In the genomic region with DNA sequence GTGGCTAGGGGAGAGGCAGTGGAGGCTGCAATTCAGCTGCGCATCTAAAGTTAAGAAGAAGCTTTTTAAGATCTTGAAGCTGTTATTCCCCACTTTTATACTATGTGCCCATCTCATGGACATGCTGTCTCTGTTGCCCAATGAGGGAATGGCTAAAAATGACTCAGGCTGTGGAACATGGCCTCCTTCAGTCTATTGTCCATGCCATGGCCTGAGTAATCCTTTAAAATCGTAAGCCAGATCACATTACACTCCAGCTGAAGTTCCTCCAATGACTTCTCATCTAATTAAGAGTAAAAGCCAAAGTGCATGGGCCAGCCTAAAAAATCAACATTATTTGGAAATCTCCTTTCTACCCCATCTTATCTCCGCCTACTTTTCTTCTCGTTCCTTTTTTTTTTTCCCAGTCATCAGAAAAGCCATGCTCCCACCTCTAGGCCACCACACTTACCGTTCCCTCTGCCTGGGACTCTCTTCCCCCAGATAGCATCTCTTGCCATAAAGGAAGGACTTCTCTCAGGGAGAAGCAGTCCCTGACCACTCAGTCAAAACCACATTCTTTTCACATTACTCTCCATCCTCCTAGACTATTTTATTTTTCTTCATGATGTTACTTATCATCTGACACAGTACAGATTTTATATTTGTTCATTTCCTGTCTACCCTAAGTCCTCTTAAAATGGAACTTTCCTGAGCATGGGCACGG, we compare ENCODE assay signal across 11 cellular contexts.
DNase-seq lines count a peak whose midpoint lies in the region; ATAC-seq and TF ChIP-seq lines count a peak whose summit lies in the region.
"Had no signal": no experiment of that assay in that cellular context is flagged by ENCODE, and none has a peak within 500 bp of the region (broad histone marks: within the 10 kb centered on the region; RNA-seq: fewer than 3 reads in every experiment).

No MANE protein-coding gene starts in this region.

- peaks cover 0 to 32% of the 10 kb centered on the region in 2 experiments; a peak in 2 of 4 replicates for H3K79me1 ChIP-seq in IMR-90 (ENCODE audit: low read depth in 1 of 2, low read length in 2 of 2)

- H3K9me3 ChIP-seq in AG04450 (ENCODE audit: control insufficient read depth, insufficient read depth, low read length) = no peaks in the 10 kb centered on the region
- no peaks in the 10 kb centered on the region for H3K9me3 ChIP-seq in IMR-90 (ENCODE audit: control insufficient read depth, insufficient read depth, low read length)
- no peaks in the 10 kb centered on the region for H3K9me3 ChIP-seq in lung (ENCODE audit: control insufficient read depth in 2 of 2, insufficient read depth in 1 of 2, low read length in 1 of 2)
- H3K9me3 ChIP-seq in CD4-positive, alpha-beta T cell (ENCODE audit: control insufficient read depth, low read length) = no peaks in the 10 kb centered on the region
- H3K9me3 ChIP-seq: BLaER1 treated with 17β-estradiol and CSF1 and Interleukin-3, amounts not matched to agents 10 nM and 100 nM had no signal

- peak overlapping the region; percentile 61 for H3K4me2 ChIP-seq in IMR-90 (ENCODE audit: low read depth, low read length)

- no peak for TF ChIP-seq RAD21 in IMR-90 (IDR thresholded peaks at IDR 0.05; ENCODE audit: low read length)

- BruUV-seq in IMR-90 (replicated peaks; lab: Mats Ljungman, UMichigan) = no TSS peak

- H3K27ac ChIP-seq in AG04450 (ENCODE audit: low read depth, low read length) (peak overlapping the region; percentile 95), IMR-90 (ENCODE audit: insufficient read depth, low read length) (peak overlapping the region; percentile 95), lung (ENCODE audit: low read depth in 1 of 2, low read length in 1 of 2) (no peak overlapping the region)
- no peak overlapping the region for H3K27ac ChIP-seq in CD4-positive, alpha-beta T cell (ENCODE audit: low read depth, low read length)
- H3K27ac ChIP-seq: BLaER1 treated with 17β-estradiol and CSF1 and Interleukin-3, amounts not matched to agents 10 nM and 100 nM had no signal

- ATAC-seq in IMR-90 (ENCODE audit: low read depth) = peak; percentile 90
- peak; percentile 43 for ATAC-seq in lung (ENCODE audit: insufficient read depth, low FRiP score)
- no peak for ATAC-seq in CD4-positive, alpha-beta T cell (ENCODE audit: poor library complexity)

- H2BK15ac ChIP-seq in IMR-90 (ENCODE audit: low read depth, low read length) = peak overlapping the region; percentile 99

- dilution Hi-C loops in IMR-90 (cut with HindIII; ENCODE audit: low sequenced_read_pairs, unreplicated experiment) = no loop called here

- peak overlapping the region; percentile 98 for H3K14ac ChIP-seq in IMR-90 (replicated peaks; ENCODE audit: low read depth, low read length)

- H3K4me1 ChIP-seq in IMR-90 (ENCODE audit: control insufficient read depth, insufficient read depth, low read length) (peaks cover 9% of the 10 kb centered on the region), lung (ENCODE audit: control insufficient read depth in 2 of 2, insufficient read depth in 2 of 2, low read length in 2 of 2) (no peaks in the 10 kb centered on the region)

- H3K23ac ChIP-seq in IMR-90 (ENCODE audit: low read depth, low read length) = peak overlapping the region; percentile 87

- H2AFZ ChIP-seq in IMR-90 (replicated peaks; ENCODE audit: low read length, poor library complexity) = peak overlapping the region; percentile 82

- peak overlapping the region; percentile 88 for H3K56ac ChIP-seq in IMR-90 (ENCODE audit: extremely low read depth, insufficient read depth, low read length)

- H3K9me3 Mint-ChIP-seq in CD4-positive, alpha-beta T cell = no peaks in the 10 kb centered on the region

- peak overlapping the region; percentile 98 for H2AK5ac ChIP-seq in IMR-90 (ENCODE audit: low read depth, low read length)

- in situ Hi-C loops in IMR-90 (cut with MboI; ENCODE audit: low sequenced_read_pairs) = no loop called here

- no peak overlapping the region for H3K4me3 Mint-ChIP-seq in CD4-positive, alpha-beta T cell

- intact Hi-C loops in IMR-90 (cut with micrococcal nuclease) = loop anchor here (1.0 kb wide), 1 partner anchor 85 kb away; no protein-coding TSS in a partner anchor
- intact Hi-C loops in CD4-positive, alpha-beta T cell (cut with DNase I, micrococcal nuclease) = no loop called here

- WGBS in IMR-90 (ENCODE audit: extremely low coverage in 2 of 2, insufficient read length in 1 of 2), 2 experiments = 7% methylated on average over 3 of the region's 6 CpGs; no CpG with 5 or more reads in 1 of the 2 experiments
- 71 to 81% methylated on average over 6 of the region's 6 CpGs for WGBS in lung, 2 donors

- POLR2A ChIA-PET in AG04450 (lab: Yijun Ruan, JAX) = interaction anchor here (0.6 to 1.0 kb wide), 5 partner anchors 10 to 86 kb away, joined by 3 to 5 read pairs (median 3); no protein-coding TSS in a partner anchor
- POLR2A ChIA-PET in IMR-90 (lab: Charles Lee; ENCODE audit: unreplicated experiment) = interaction anchor here (0.7 kb wide), 1 partner anchor 1274 kb away, joined by 4 read pairs; no protein-coding TSS in a partner anchor
- POLR2A ChIA-PET in CD4-positive, alpha-beta T cell (lab: Charles Lee) = no interaction called here

- peak overlapping the region; percentile 98 for H2BK5ac ChIP-seq in IMR-90 (ENCODE audit: low read depth, low read length, poor library complexity, severe bottlenecking)

- H3K4me3 ChIP-seq in AG04450 (ENCODE audit: low read depth, low read length) = no peak overlapping the region
- no peak overlapping the region for H3K4me3 ChIP-seq in IMR-90 (ENCODE audit: insufficient read depth, low read depth, low read length)
- no peak overlapping the region for H3K4me3 ChIP-seq in lung
- H3K4me3 ChIP-seq: BLaER1 treated with 17β-estradiol and CSF1 and Interleukin-3, amounts not matched to agents 10 nM and 100 nM had no signal

- no peaks in the 10 kb centered on the region for H3K27me3 ChIP-seq in AG04450 (ENCODE audit: control insufficient read depth, insufficient read depth, low read length)
- H3K27me3 ChIP-seq in IMR-90 (ENCODE audit: control insufficient read depth, insufficient read depth, low read length) = no peaks in the 10 kb centered on the region
- no peaks in the 10 kb centered on the region for H3K27me3 ChIP-seq in lung (ENCODE audit: control insufficient read depth, insufficient read depth)
- H3K27me3 ChIP-seq in CD4-positive, alpha-beta T cell (ENCODE audit: control insufficient read depth, insufficient read depth, low read length) = no peaks in the 10 kb centered on the region
- H3K27me3 ChIP-seq: BLaER1 treated with 17β-estradiol and CSF1 and Interleukin-3, amounts not matched to agents 10 nM and 100 nM had no signal

- peak overlapping the region; percentile 93 for H4K5ac ChIP-seq in IMR-90 (ENCODE audit: low read depth, low read length)

- H3K4me1 Mint-ChIP-seq in CD4-positive, alpha-beta T cell (ENCODE audit: low read depth) = peaks cover 7% of the 10 kb centered on the region

- no peaks in the 10 kb centered on the region for H3K36me3 Mint-ChIP-seq in CD4-positive, alpha-beta T cell (ENCODE audit: low read depth)

- TF ChIP-seq POLR2A in IMR-90 (IDR thresholded peaks at IDR 0.05; ENCODE audit: low read depth, low read length) = 0 out of 2 replicates have a peak, but pooled peaks have one; percentile 32

- H3K9ac ChIP-seq in IMR-90 (ENCODE audit: low read depth, low read length) = peak overlapping the region; percentile 22
- H3K9ac ChIP-seq: BLaER1 treated with 17β-estradiol and CSF1 and Interleukin-3, amounts not matched to agents 10 nM and 100 nM had no signal

- no peaks in the 10 kb centered on the region for H4K20me1 ChIP-seq in IMR-90 (ENCODE audit: insufficient read depth, low read length)
- H4K20me1 ChIP-seq: BLaER1 treated with 17β-estradiol and CSF1 and Interleukin-3, amounts not matched to agents 10 nM and 100 nM had no signal

- DNase-seq in AG04450 (ENCODE audit: low read depth, low spot score) = peak; percentile 86
- peak; percentile 96 for DNase-seq in IMR-90
- DNase-seq in dermis blood vessel endothelial cell = peak; percentile 52
- DNase-seq in lung (ENCODE audit: low spot score) = no peak
- DNase-seq in middle frontal gyrus (ENCODE audit: extremely low spot score, low spot score) = no peak
- no peak for DNase-seq in DMS 273 treated with DMSO at 0.1 percent for 48 hours (lab: John Stamatoyannopoulos, UW)
- no peak for DNase-seq in CD4-positive, alpha-beta T cell
- DNase-seq in NCI-H1417 (lab: John Stamatoyannopoulos, UW) = no peak
- DNase-seq: islet precursor cell, Kasumi-1 had no signal

- no peak overlapping the region for H3K27ac Mint-ChIP-seq in CD4-positive, alpha-beta T cell

- peak overlapping the region; percentile 94 for H3K18ac ChIP-seq in IMR-90 (ENCODE audit: low read depth, low read length)

- peak overlapping the region; percentile 98 for H3K4ac ChIP-seq in IMR-90 (ENCODE audit: low read depth, low read length)

- CTCF ChIA-PET in AG04450 (lab: Charles Lee) = interaction anchor here (0.6 kb wide), 1 partner anchor 460 kb away, joined by 10 read pairs; no protein-coding TSS in a partner anchor
- CTCF ChIA-PET in IMR-90 (lab: Yijun Ruan, JAX) = interaction anchor here (0.6 to 0.7 kb wide), 2 partner anchors 10 kb away, joined by 3 to 5 read pairs; no protein-coding TSS in a partner anchor
- CTCF ChIA-PET in CD4-positive, alpha-beta T cell (lab: Charles Lee) = no interaction called here

- H3K27me3 Mint-ChIP-seq in CD4-positive, alpha-beta T cell = no peaks in the 10 kb centered on the region

- H2BK20ac ChIP-seq in IMR-90 (ENCODE audit: low read depth, low read length) = peak overlapping the region; percentile 98

- peak overlapping the region; percentile 96 for H4K91ac ChIP-seq in IMR-90 (ENCODE audit: insufficient read depth, low read depth, low read length)

- peak overlapping the region; percentile 88 to 98 for H4K8ac ChIP-seq in IMR-90 (ENCODE audit: low read depth in 2 of 2, low read length in 2 of 2)

- peak overlapping the region; percentile 92 for H2AK9ac ChIP-seq in IMR-90 (replicated peaks; ENCODE audit: low read depth, low read length, poor library complexity)

- H2BK120ac ChIP-seq in IMR-90 (ENCODE audit: low read depth, low read length) = peak overlapping the region; percentile 98

- TF ChIP-seq CTCF in AG04450 (IDR thresholded peaks at IDR 0.05; ENCODE audit: low read depth, low read length) = no peak
- no peak for TF ChIP-seq CTCF in IMR-90 (conservative IDR thresholded peaks at IDR 0.05; ENCODE audit: low read depth, low read length)
- no peak for TF ChIP-seq CTCF in lung (IDR thresholded peaks at IDR 0.05; ENCODE audit: control extremely low read depth, extremely low read depth)
- TF ChIP-seq CTCF in CD4-positive, alpha-beta T cell (IDR thresholded peaks at IDR 0.05) = no peak

- H3K36me3 ChIP-seq in IMR-90 (ENCODE audit: control insufficient read depth, insufficient read depth, low read length) = no peaks in the 10 kb centered on the region
- no peaks in the 10 kb centered on the region for H3K36me3 ChIP-seq in lung (ENCODE audit: control insufficient read depth in 2 of 2, insufficient read depth in 2 of 2, low read length in 2 of 2)
- H3K36me3 ChIP-seq: BLaER1 treated with 17β-estradiol and CSF1 and Interleukin-3, amounts not matched to agents 10 nM and 100 nM had no signal

- H3K9me1 ChIP-seq in IMR-90 (ENCODE audit: insufficient read depth, low read length) = peaks cover 9% of the 10 kb centered on the region

Comparison
In these comparisons a context has a peak if more than half of its experiments do, and no peak if none do; other contexts are left out.
1. DNase-seq: peak in AG04450 (single experiment), IMR-90 (single experiment) and dermis blood vessel endothelial cell (single experiment); none in lung (single experiment), middle frontal gyrus (single experiment), DMS 273 treated with DMSO at 0.1 percent for 48 hours (single experiment), CD4-positive, alpha-beta T cell (0 of 10) and NCI-H1417 (0 of 3).
2. H3K27ac ChIP-seq: peak in AG04450 (single experiment) and IMR-90 (single experiment); none in lung (0 of 2) and CD4-positive, alpha-beta T cell (single experiment).